1 cellular context compared by ENCODE assay signal in the genomic region with DNA sequence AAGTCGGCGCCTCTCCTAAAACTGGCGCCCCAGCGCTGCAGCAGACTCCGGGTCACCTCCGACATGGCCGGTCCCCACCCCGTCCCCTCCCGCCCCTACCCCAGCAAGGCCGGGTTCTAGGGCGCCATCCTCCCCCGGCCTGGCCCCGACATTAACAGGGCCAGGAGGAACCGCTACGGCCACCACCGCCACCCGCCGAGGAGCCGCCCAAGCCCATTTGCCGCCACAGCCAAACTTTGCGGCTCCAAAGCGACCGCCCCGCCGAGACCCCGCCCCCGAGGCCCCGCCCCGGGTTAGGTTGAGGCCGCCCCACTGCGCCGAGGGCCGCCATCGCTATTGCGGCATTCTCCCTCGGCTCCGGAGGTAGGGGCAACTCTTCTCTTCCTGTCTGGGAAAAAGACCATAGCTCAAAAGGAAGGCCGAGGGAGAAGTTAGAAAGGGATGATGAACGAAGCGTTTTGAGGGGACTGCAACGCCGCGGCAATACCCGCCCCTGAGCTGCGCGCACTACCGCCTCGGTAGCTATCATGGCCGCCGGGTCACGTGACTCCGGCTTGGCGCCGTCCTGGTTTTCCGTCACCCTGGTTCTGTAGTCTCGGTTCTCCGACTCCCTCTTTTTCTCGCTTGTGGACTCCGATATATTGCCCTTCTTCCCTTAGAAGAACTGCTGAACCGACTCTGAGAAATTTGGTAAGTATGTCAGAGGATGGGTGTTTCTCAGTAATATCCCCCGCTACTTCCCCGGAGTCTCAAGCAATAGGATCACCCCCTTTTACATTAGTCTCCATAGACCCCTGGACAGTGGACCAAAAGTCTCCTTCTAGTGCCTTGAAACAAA.
TF ChIP-seq lines count a peak whose summit lies in the region.

AIDA (minus strand) TSS at position 239 of the 838 bp plus-strand sequence; CDS start at position 65, 174 bp downstream.
A gene with protein sequence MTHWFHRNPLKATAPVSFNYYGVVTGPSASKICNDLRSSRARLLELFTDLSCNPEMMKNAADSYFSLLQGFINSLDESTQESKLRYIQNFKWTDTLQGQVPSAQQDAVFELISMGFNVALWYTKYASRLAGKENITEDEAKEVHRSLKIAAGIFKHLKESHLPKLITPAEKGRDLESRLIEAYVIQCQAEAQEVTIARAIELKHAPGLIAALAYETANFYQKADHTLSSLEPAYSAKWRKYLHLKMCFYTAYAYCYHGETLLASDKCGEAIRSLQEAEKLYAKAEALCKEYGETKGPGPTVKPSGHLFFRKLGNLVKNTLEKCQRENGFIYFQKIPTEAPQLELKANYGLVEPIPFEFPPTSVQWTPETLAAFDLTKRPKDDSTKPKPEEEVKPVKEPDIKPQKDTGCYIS (plus strand): TSS at position 312 of the 838 bp plus-strand sequence. CDS start 3,136 bp downstream, outside the sequence.

TF ChIP-seq in H1, 55 proteins besides CTCF, POLR2A, EP300 and RAD21 (continued from another document):
- TF ChIP-seq, protein P1, sequence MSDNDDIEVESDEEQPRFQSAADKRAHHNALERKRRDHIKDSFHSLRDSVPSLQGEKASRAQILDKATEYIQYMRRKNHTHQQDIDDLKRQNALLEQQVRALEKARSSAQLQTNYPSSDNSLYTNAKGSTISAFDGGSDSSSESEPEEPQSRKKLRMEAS (IDR thresholded peaks at IDR 0.05) = peak; percentile 74; the same call in 1 of the 2 replicates
- no peak; the same call in none of the 2 replicates for TF ChIP-seq RBBP5 (IDR thresholded peaks at IDR 0.05; ENCODE audit: borderline replicate concordance, low read depth, low read length)
- TF ChIP-seq EGR1 (IDR thresholded peaks at IDR 0.05; ENCODE audit: borderline replicate concordance, low read depth, low read length) = no peak
